In genomic region chr14:35261774-35262173, GRCh38 we compare ENCODE assay signal across 13 cellular contexts. TPM values are rescaled to one million over a fixed set of nuclear protein-coding genes. Genes with fewer than 3 reads are reported as not detected.
A peak's percentile ranks its signal among the peaks of the same experiment; 100 is the strongest.
DNase-seq lines count a peak whose midpoint lies in the region; ATAC-seq, FAIRE-seq and TF ChIP-seq lines count a peak whose summit lies in the region.
"Had no signal": no experiment of that assay in that cellular context is flagged by ENCODE, and none has a peak within 500 bp of the region (broad histone marks: within the 10 kb centered on the region; RNA-seq: fewer than 3 reads in every experiment).

No MANE protein-coding gene starts in this region.

- no peak overlapping the region for H3K4me3 ChIP-seq in left ventricle myocardium inferior
- H3K4me3 ChIP-seq in GM12878: no peak overlapping the region
- H3K4me3 ChIP-seq in tibial artery: no peak overlapping the region

- no peak for TF ChIP-seq POLR2A in GM12878 (IDR thresholded peaks at IDR 0.05; ENCODE audit: low read depth, low read length)

- POLR2A ChIA-PET in GM12878 (lab: Charles Lee): no interaction called here

- H3K4me1 ChIP-seq in left ventricle myocardium inferior (peaks cover 8% of the 10 kb centered on the region), GM12878 (ENCODE audit: control insufficient read depth, insufficient read depth, low read length) (no peaks in the 10 kb centered on the region), tibial artery (peaks cover 0 to 7% (median 0%) of the 10 kb centered on the region in 4 donors)

- CTCF ChIA-PET in GM12878 (lab: Yijun Ruan, JAX): interaction anchor here (0.7 to 2.1 kb wide), 15 partner anchors 9 to 1971 kb away, joined by 3 to 11 read pairs (median 4); partner anchors contain the start of gene NFKBIA

- BruUV-seq in GM12878 (replicated peaks; lab: Mats Ljungman, UMichigan): no TSS peak

- H3K36me3 ChIP-seq in left ventricle myocardium inferior (peaks cover 9% of the 10 kb centered on the region), GM12878 (ENCODE audit: control insufficient read depth in 2 of 2, insufficient read depth in 2 of 2, low read length in 1 of 2) (no peaks in the 10 kb centered on the region), tibial artery (no peaks in the 10 kb centered on the region)

- in situ Hi-C loops in GM12878 (cut with MboI): no loop called here

- RAD21 ChIA-PET in GM12878 (lab: Charles Lee; ENCODE audit: unreplicated experiment): interaction anchor here (0.7 to 1.9 kb wide), 7 partner anchors 24 to 425 kb away, joined by 3 to 14 read pairs (median 4); no protein-coding TSS in a partner anchor

- intact Hi-C loops in left ventricle myocardium inferior (cut with micrococcal nuclease) (no loop called here), Right ventricle myocardium inferior (cut with DNase I) (loop anchor here (2.0 kb wide), 2 partner anchors 145 to 151 kb away; no protein-coding TSS in a partner anchor), GM12878 (cut with micrococcal nuclease; ENCODE audit: unreplicated experiment) (no loop called here), tibial artery (cut with DNase I; ENCODE audit: low total_unique reads) (no loop called here)

- no peak overlapping the region for H3K9ac ChIP-seq in GM12878 (ENCODE audit: control insufficient read depth, insufficient read depth, low read length)

- no peak for TF ChIP-seq EP300 in GM12878 (IDR thresholded peaks at IDR 0.05; ENCODE audit: borderline replicate concordance in 1 of 2, control insufficient read depth in 1 of 2, low read depth in 2 of 2, low read length in 2 of 2)

- no peak overlapping the region for H2AFZ ChIP-seq in GM12878 (ENCODE audit: control insufficient read depth, low read depth, low read length)

- H3K27ac ChIP-seq in left ventricle myocardium inferior (replicated peaks) (no peak overlapping the region), GM12878 (ENCODE audit: control insufficient read depth, insufficient read depth) (no peak overlapping the region), tibial artery (no peak overlapping the region)

- H3K79me2 ChIP-seq in GM12878 (ENCODE audit: control insufficient read depth, insufficient read depth, low read length): no peaks in the 10 kb centered on the region

- H3K27me3 ChIP-seq in left ventricle myocardium inferior (ENCODE audit: low read depth) (no peaks in the 10 kb centered on the region), GM12878 (replicated peaks in 1 of 2; ENCODE audit: control insufficient read depth in 2 of 2, insufficient read depth in 2 of 2, low read length in 1 of 2) (no peaks in the 10 kb centered on the region), tibial artery (no peaks in the 10 kb centered on the region)

- DNase-seq in left ventricle myocardium inferior: no peak
- no peak for DNase-seq in Right ventricle myocardium inferior (ENCODE audit: missing footprints)
- no peak for DNase-seq in GM12878 (ENCODE audit: low read depth, low spot score)
- peak; percentile 13 for DNase-seq in islet precursor cell
- no peak for DNase-seq in tibial artery
- DNase-seq in NCI-H748 (lab: John Stamatoyannopoulos, UW; ENCODE audit: unreplicated experiment): no peak
- no peak for DNase-seq in NCI-H1930 (lab: John Stamatoyannopoulos, UW)
- DNase-seq: HFFc6, NCI-H146, occipital lobe, substantia nigra had no signal

- SMC1A ChIA-PET in GM12878 (lab: Charles Lee; ENCODE audit: uncharacterized antibody, unreplicated experiment): interaction anchor here (0.9 to 3.0 kb wide), 14 partner anchors 11 to 158 kb away, joined by 3 to 16 read pairs (median 4); partner anchors contain the start of gene NFKBIA

- H3K4me2 ChIP-seq in GM12878 (ENCODE audit: control insufficient read depth, insufficient read depth): no peak overlapping the region

- peak; percentile 50 for TF ChIP-seq RAD21 in GM12878 (IDR thresholded peaks at IDR 0.05; ENCODE audit: insufficient read depth, low read depth, low read length)

- ATAC-seq in Right ventricle myocardium inferior: no peak
- ATAC-seq in GM12878: peak; percentile 36; the same call in 2 of the 3 replicates
- ATAC-seq in GM21576 (IDR thresholded peaks at IDR 0.05; ENCODE audit: unreplicated experiment): no peak

- WGBS in GM12878 (ENCODE audit: insufficient coverage, insufficient replicate concordance, low lambda C conversion rate, missing lambda C conversion rate): 96% methylated on average over 2 of the region's 2 CpGs

- no peak for FAIRE-seq in GM12878 (lab: Jason Lieb, UNC)
- FAIRE-seq: TTC549 had no signal

- H3K9me3 ChIP-seq in left ventricle myocardium inferior (replicated peaks) (peaks cover 5% of the 10 kb centered on the region), GM12878 (replicated peaks; ENCODE audit: control insufficient read depth, insufficient read depth, low read length) (no peaks in the 10 kb centered on the region; the same call in 2 of the 3 replicates), tibial artery (no peaks in the 10 kb centered on the region)

- TF ChIP-seq CTCF in left ventricle myocardium inferior (IDR thresholded peaks at IDR 0.05; ENCODE audit: borderline replicate concordance) (peak; percentile 56), GM12878 (IDR thresholded peaks at IDR 0.05 in 2 of 3, conservative IDR thresholded peaks at IDR 0.05 in 1 of 3; ENCODE audit: control insufficient read depth in 2 of 3, extremely low read depth in 1 of 3, insufficient read depth in 1 of 3, low read depth in 3 of 3, low read length in 3 of 3) (peak in 1 of 3 experiments; percentile 30; a peak in 1 of 6 replicates), tibial artery (IDR thresholded peaks at IDR 0.05) (peak; percentile 15 to 18)

- H4K20me1 ChIP-seq in GM12878 (ENCODE audit: control insufficient read depth, insufficient read depth): no peaks in the 10 kb centered on the region

TF ChIP-seq in GM12878, 131 proteins besides CTCF, POLR2A, EP300 and RAD21:
- TF ChIP-seq WRNIP1 (IDR thresholded peaks at IDR 0.05; ENCODE audit: borderline replicate concordance, low read depth, low read length) (no peak), SMC3 (IDR thresholded peaks at IDR 0.05; ENCODE audit: borderline replicate concordance, low read length) (peak; percentile 32; the same call in 1 of the 2 replicates), STAT3 (IDR thresholded peaks at IDR 0.05; ENCODE audit: low read depth, low read length) (no peak), TARDBP (IDR thresholded peaks at IDR 0.05; ENCODE audit: borderline replicate concordance) (no peak), SIX5 (IDR thresholded peaks at IDR 0.05; ENCODE audit: low read depth, low read length, severe bottlenecking) (no peak), NFYA (IDR thresholded peaks at IDR 0.05; ENCODE audit: borderline replicate concordance, low read depth, low read length) (no peak), MLLT1 (IDR thresholded peaks at IDR 0.05) (no peak), RCOR1 (conservative IDR thresholded peaks at IDR 0.05; ENCODE audit: low read depth, low read length) (no peak)

RNA-seq across cellular contexts. Expression of gene PSMA6, which starts 30.4 kb away (rescaled TPM):
- 179 TPM for total RNA-seq in left ventricle myocardium inferior
- total RNA-seq in Right ventricle myocardium inferior: 195 TPM
- total RNA-seq in GM12878 (2013; cell fraction: nucleolus; rRNA removed): 69.2 and 72.9 TPM in 2 replicates
- 267 and 276 TPM in 2 replicates for total RNA-seq in GM12878 (2014; rRNA removed)
- total RNA-seq in GM12878 (2014; rRNA removed; fragmentation: Illumina TruSeq; extraction: Trizol): 349 and 352 TPM in 2 replicates
- total RNA-seq in GM12878 (2021): 347 and 354 TPM in 2 replicates
- polyA plus RNA-seq in GM12878 (2011; ENCODE audit: low read depth): 179 TPM
- polyA plus RNA-seq in GM12878 (2011; rRNA removed): 393 and 528 TPM in 2 replicates
- 210 and 221 TPM in 2 replicates for polyA plus RNA-seq in GM12878 (2011; cell fraction: cytosol; rRNA removed)
- 139 and 145 TPM in 2 replicates for polyA plus RNA-seq in GM12878 (2011; cell fraction: nucleus; rRNA removed)
- 231 and 266 TPM in 2 replicates for polyA plus RNA-seq in GM12878 (2012)
- polyA plus RNA-seq in GM12878 (2014; fragmentation: Illumina TruSeq; extraction: Trizol): 411 and 494 TPM in 2 replicates
- polyA plus RNA-seq in GM12878 (2014; fragmentation: Nextera tagmentation; extraction: Ambion mirVana): 1,000 to 10,000 TPM; 1,136 to 1,363 TPM
- polyA plus RNA-seq in GM12878 (2014; rRNA removed): 284 and 356 TPM in 2 replicates
- 100 to 1,000 TPM; 712 to 730 TPM for polyA plus RNA-seq in GM12878 (2016; fragmentation: Nextera tagmentation; extraction: Ambion mirVana)
- 110 and 131 TPM in 2 replicates for polyA minus RNA-seq in GM12878 (2011; rRNA and poly(A)+ RNA removed)
- 61.2 and 69.3 TPM in 2 replicates for polyA minus RNA-seq in GM12878 (2011; cell fraction: cytosol; rRNA and poly(A)+ RNA removed)
- polyA minus RNA-seq in GM12878 (2011; cell fraction: nucleus; rRNA and poly(A)+ RNA removed): 29.9 and 39.8 TPM in 2 replicates
